Comparison of ENCODE assay signal across 26 cellular contexts in the genomic region with DNA sequence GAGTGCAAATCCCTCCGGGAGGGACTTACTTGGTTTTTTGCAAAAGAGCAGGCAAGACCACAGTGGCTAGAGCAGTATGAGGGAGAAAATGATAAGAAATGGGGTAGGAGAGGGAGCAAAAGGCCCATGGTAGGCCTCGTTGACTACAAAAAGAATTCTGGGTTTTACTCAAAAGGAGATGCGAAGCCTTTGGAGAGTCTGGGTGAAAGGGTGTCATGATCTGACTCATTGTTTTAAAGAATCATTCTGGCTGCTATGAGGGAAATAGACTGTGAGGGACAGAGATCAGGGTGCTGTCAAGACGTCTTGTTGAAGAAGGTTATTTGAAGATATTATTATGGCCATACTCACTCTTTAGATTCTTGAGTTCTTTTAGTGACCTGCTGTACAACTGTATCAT. TPM values are rescaled to one million over a fixed set of nuclear protein-coding genes. Genes with fewer than 3 reads are reported as not detected.
A peak's percentile ranks its signal among the peaks of the same experiment; 100 is the strongest.
DNase-seq lines count a peak whose midpoint lies in the region; ATAC-seq and TF ChIP-seq lines count a peak whose summit lies in the region.
"Had no signal": no experiment of that assay in that cellular context is flagged by ENCODE, and none has a peak within 500 bp of the region (broad histone marks: within the 10 kb centered on the region; RNA-seq: fewer than 3 reads in every experiment).

No MANE protein-coding gene starts in this region.

- H3K36me3 Mint-ChIP-seq in activated CD4-positive, alpha-beta T cell treated with anti-CD3 and anti-CD28 coated beads for 36 hours (ENCODE audit: low read depth): peaks cover 6% of the 10 kb centered on the region

- intact Hi-C loops in activated CD4-positive, alpha-beta T cell treated with anti-CD3 and anti-CD28 coated beads for 36 hours (cut with DNase I, micrococcal nuclease): loop anchor here (1.0 kb wide), 1 partner anchor 13 kb away; a partner anchor contains a TSS

- no peaks in the 10 kb centered on the region for H3K9me3 Mint-ChIP-seq in activated CD4-positive, alpha-beta T cell treated with anti-CD3 and anti-CD28 coated beads for 36 hours (ENCODE audit: low read depth)
- H3K9me3 Mint-ChIP-seq: central memory CD8-positive, alpha-beta T cell; T-cell had no signal

- peak overlapping the region; percentile 20 for H3K27ac Mint-ChIP-seq in activated CD4-positive, alpha-beta T cell treated with anti-CD3 and anti-CD28 coated beads for 36 hours
- H3K27ac Mint-ChIP-seq: activated naive CD8-positive, alpha-beta T cell; T-cell had no signal

- no peak overlapping the region for H3K4me3 Mint-ChIP-seq in activated CD4-positive, alpha-beta T cell treated with anti-CD3 and anti-CD28 coated beads for 36 hours
- H3K4me3 Mint-ChIP-seq: activated naive CD8-positive, alpha-beta T cell; CD4-positive, CD25-positive, alpha-beta regulatory T cell; central memory CD8-positive, alpha-beta T cell; T-cell had no signal

- CTCF ChIA-PET in activated CD4-positive, alpha-beta T cell treated with anti-CD3 and anti-CD28 coated beads for 36 hours (lab: Charles Lee): interaction anchor here (1.0 kb wide), 1 partner anchor 9 kb away, joined by 3 read pairs; no protein-coding TSS in a partner anchor

- peak; percentile 27 for DNase-seq in activated CD4-positive, alpha-beta T cell treated with anti-CD3 and anti-CD28 coated beads for 36 hours
- DNase-seq in activated CD4-positive, alpha-beta T cell treated with anti-CD3 and anti-CD28 coated beads, Interleukin-2, amount 50 U/mL, for 4 hours: no peak
- DNase-seq in fibroblast of mammary gland (ENCODE audit: low read depth) (peak; percentile 4), NCI-H446 treated with DMSO at 0.1 percent for 48 hours (lab: John Stamatoyannopoulos, UW) (no peak), NCI-H2107 (lab: John Stamatoyannopoulos, UW) (no peak)
- DNase-seq: activated CD4-positive, CD25-positive, alpha-beta regulatory T cell; activated T-cell treated with anti-CD3 and anti-CD28 coated beads, Interleukin-2, amount 50 U/mL, for 48 hours; CD4-positive, CD25-positive, alpha-beta regulatory T cell; EL; Kasumi-1; MV-4-11; NCI-H1694; NCI-H2171 treated with DMSO at 0.1 percent for 48 hours; NCI-H526 treated with DMSO at 0.1 percent for 48 hours; right lobe of liver; SJCRH30; stimulated activated CD4-positive, alpha-beta T cell treated with anti-CD3 and anti-CD28 coated beads, Interleukin-12 subunit alpha, Interleukin-12 subunit beta, amount 100 ng/mL, for 4 hours; stomach; T-cell; transverse colon had no signal

- peaks cover 19% of the 10 kb centered on the region for H3K4me1 Mint-ChIP-seq in activated CD4-positive, alpha-beta T cell treated with anti-CD3 and anti-CD28 coated beads for 36 hours

- H3K27me3 Mint-ChIP-seq in activated CD4-positive, alpha-beta T cell treated with anti-CD3 and anti-CD28 coated beads for 36 hours: no peaks in the 10 kb centered on the region
- H3K27me3 Mint-ChIP-seq: activated naive CD8-positive, alpha-beta T cell; CD4-positive, CD25-positive, alpha-beta regulatory T cell; central memory CD8-positive, alpha-beta T cell; T-cell had no signal

- no peak for TF ChIP-seq CTCF in fibroblast of mammary gland (conservative IDR thresholded peaks at IDR 0.05; ENCODE audit: control insufficient read depth, insufficient read depth, low read depth, low read length)

- peak; percentile 95 for ATAC-seq in activated CD4-positive, alpha-beta T cell treated with anti-CD3 and anti-CD28 coated beads for 36 hours
- ATAC-seq in GM21717 (IDR thresholded peaks at IDR 0.05; ENCODE audit: unreplicated experiment): peak; percentile 57
- peak; percentile 42 for ATAC-seq in HG03175 (IDR thresholded peaks at IDR 0.05; ENCODE audit: unreplicated experiment)
- ATAC-seq in HG02623 (IDR thresholded peaks at IDR 0.05; ENCODE audit: unreplicated experiment): no peak
- ATAC-seq: right lobe of liver, T-cell had no signal

- POLR2A ChIA-PET in activated CD4-positive, alpha-beta T cell treated with anti-CD3 and anti-CD28 coated beads for 36 hours (lab: Charles Lee): no interaction called here

- H3K4me3 ChIP-seq in fibroblast of mammary gland (ENCODE audit: control insufficient read depth, low read depth, low read length): no peak overlapping the region
- H3K4me3 ChIP-seq: lung, right lobe of liver, SJCRH30, stomach, transverse colon had no signal

RNA-seq across cellular contexts. Expression of a gene that starts 13.0 kb away (rescaled TPM):
- total RNA-seq in activated CD4-positive, alpha-beta T cell treated with anti-CD3 and anti-CD28 coated beads for 36 hours: 1 to 10 TPM; 9.2 to 9.9 TPM

Comparison
In these comparisons a context has a peak if more than half of its experiments do, and no peak if none do; other contexts are left out.
1. DNase-seq: peak in activated CD4-positive, alpha-beta T cell treated with anti-CD3 and anti-CD28 coated beads for 36 hours (single experiment) and fibroblast of mammary gland (single experiment); none in activated CD4-positive, alpha-beta T cell treated with anti-CD3 and anti-CD28 coated beads, Interleukin-2, amount 50 U/mL, for 4 hours (0 of 2), NCI-H446 treated with DMSO at 0.1 percent for 48 hours (single experiment) and NCI-H2107 (single experiment).